In genomic region chr11:104795511-104796213, GRCh38 we compare ENCODE assay signal across 31 cellular contexts.
"Had no signal": no experiment of that assay in that cellular context is flagged by ENCODE, and none has a peak within 500 bp of the region (broad histone marks: within the 10 kb centered on the region; RNA-seq: fewer than 3 reads in every experiment).

No MANE protein-coding gene starts in this region.

- DNase-seq: activated CD4-positive, alpha-beta memory T cell treated with anti-CD3 and anti-CD28 coated beads for 36 hours; activated CD4-positive, alpha-beta T cell treated with anti-CD3 and anti-CD28 coated beads for 36 hours; activated CD4-positive, alpha-beta T cell treated with anti-CD3 and anti-CD28 coated beads, Interleukin-2, amount 10 ng/mL, durations not matched to agents 24 days and 14 days; activated CD4-positive, CD25-positive, alpha-beta regulatory T cell; activated CD4-positive, CD25-positive, alpha-beta regulatory T cell treated with anti-CD3 and anti-CD28 coated beads, Interleukin-2, amount 50 U/mL, for 72 hours; activated CD8-positive, alpha-beta memory T cell treated with anti-CD3 and anti-CD28 coated beads, Interleukin-2, amount 10 ng/mL, durations not matched to agents 7 days and 5 days; activated CD8-positive, alpha-beta memory T cell treated with anti-CD3 and anti-CD28 coated beads, Interleukin-2, amount 50 U/mL, for 4 hours; activated CD8-positive, alpha-beta T cell treated with anti-CD3 and anti-CD28 coated beads, Interleukin-2, amount 10 ng/mL, durations not matched to agents 7 days and 5 days; activated effector memory CD4-positive, alpha-beta T cell treated with anti-CD3 and anti-CD28 coated beads, Interleukin-2, amount 50 U/mL, for 16 hours; activated naive CD4-positive, alpha-beta T cell treated with anti-CD3 and anti-CD28 coated beads for 36 hours; activated naive CD8-positive, alpha-beta T cell treated with anti-CD3 and anti-CD28 coated beads for 36 hours; activated naive CD8-positive, alpha-beta T cell treated with anti-CD3 and anti-CD28 coated beads, Interleukin-2, amount 50 U/mL, for 24 hours; activated T-cell treated with anti-CD3 and anti-CD28 coated beads, Interleukin-2, amount 50 U/mL, for 1 hour; activated T-cell treated with anti-CD3 and anti-CD28 coated beads, Interleukin-2, amount 50 U/mL, for 48 hours; adrenal gland; amygdala; aorta; body of pancreas; cerebellar nuclear complex; dorsolateral prefrontal cortex; effector memory CD4-positive, alpha-beta T cell; endodermal cell; foreskin fibroblast; heart left ventricle; T-helper 2 cell had no signal

- H3K4me1 ChIP-seq: body of pancreas had no signal

- H3K9me3 Mint-ChIP-seq: activated naive CD4-positive, alpha-beta T cell treated with anti-CD3 and anti-CD28 coated beads, Interleukin-2, amount 50 U/mL, for 24 hours; dendritic cell treated with granulocyte-macrophage colony-stimulating factor and Interleukin-4, amounts not matched to agents 40 ng/mL and 50 ng/mL, for 4 days had no signal

- H3K27me3 ChIP-seq: adrenal gland, body of pancreas, dorsolateral prefrontal cortex, heart left ventricle had no signal

- H3K4me3 ChIP-seq: adrenal gland, body of pancreas, coronary artery, dorsolateral prefrontal cortex, heart left ventricle had no signal

- ATAC-seq: activated CD4-positive, alpha-beta T cell treated with anti-CD3 and anti-CD28 coated beads for 36 hours; activated CD8-positive, alpha-beta memory T cell treated with anti-CD3 and anti-CD28 coated beads, Interleukin-2, amount 10 ng/mL, durations not matched to agents 7 days and 5 days; activated CD8-positive, alpha-beta T cell treated with anti-CD3 and anti-CD28 coated beads, Interleukin-2, amount 10 ng/mL, durations not matched to agents 7 days and 5 days; activated naive CD8-positive, alpha-beta T cell treated with anti-CD3 and anti-CD28 coated beads, Interleukin-2, amount 50 U/mL, for 24 hours; body of pancreas; esophagus mucosa; heart left ventricle had no signal

- H3K27me3 Mint-ChIP-seq: activated CD4-positive, alpha-beta memory T cell treated with anti-CD3 and anti-CD28 coated beads for 36 hours; activated CD4-positive, alpha-beta T cell treated with anti-CD3 and anti-CD28 coated beads for 36 hours; activated CD4-positive, alpha-beta T cell treated with anti-CD3 and anti-CD28 coated beads, Interleukin-2, amount 10 ng/mL, durations not matched to agents 24 days and 14 days; activated CD8-positive, alpha-beta memory T cell treated with anti-CD3 and anti-CD28 coated beads, Interleukin-2, amount 10 ng/mL, durations not matched to agents 7 days and 5 days; activated naive CD4-positive, alpha-beta T cell treated with anti-CD3 and anti-CD28 coated beads, Interleukin-2, amount 50 U/mL, for 24 hours; activated naive CD8-positive, alpha-beta T cell treated with anti-CD3 and anti-CD28 coated beads for 36 hours; activated naive CD8-positive, alpha-beta T cell treated with anti-CD3 and anti-CD28 coated beads, Interleukin-2, amount 50 U/mL, for 24 hours; dendritic cell treated with granulocyte-macrophage colony-stimulating factor and Interleukin-4, amounts not matched to agents 40 ng/mL and 50 ng/mL, for 4 days had no signal

- H3K4me3 Mint-ChIP-seq: activated CD4-positive, alpha-beta memory T cell treated with anti-CD3 and anti-CD28 coated beads for 36 hours; activated CD4-positive, alpha-beta T cell treated with anti-CD3 and anti-CD28 coated beads for 36 hours; activated CD4-positive, alpha-beta T cell treated with anti-CD3 and anti-CD28 coated beads, Interleukin-2, amount 10 ng/mL, durations not matched to agents 24 days and 14 days; activated CD8-positive, alpha-beta memory T cell treated with anti-CD3 and anti-CD28 coated beads, Interleukin-2, amount 10 ng/mL, durations not matched to agents 7 days and 5 days; activated CD8-positive, alpha-beta T cell treated with anti-CD3 and anti-CD28 coated beads, Interleukin-2, amount 10 ng/mL, durations not matched to agents 7 days and 5 days; activated naive CD4-positive, alpha-beta T cell treated with anti-CD3 and anti-CD28 coated beads for 36 hours; activated naive CD4-positive, alpha-beta T cell treated with anti-CD3 and anti-CD28 coated beads, Interleukin-2, amount 50 U/mL, for 24 hours; activated naive CD8-positive, alpha-beta T cell treated with anti-CD3 and anti-CD28 coated beads for 36 hours; activated naive CD8-positive, alpha-beta T cell treated with anti-CD3 and anti-CD28 coated beads, Interleukin-2, amount 50 U/mL, for 24 hours; activated T-helper 1 cell treated with anti-CD3 and anti-CD28 coated beads, Interleukin-12 subunit alpha, Interleukin-12 subunit beta, Interleukin-2, Interleukin-4 antibody, amounts not matched to agents 30 ng/mL and 10 ng/mL and 1 ng/mL, durations not matched to agents 14 hours and 24 hours and 36 hours; dendritic cell treated with granulocyte-macrophage colony-stimulating factor and Interleukin-4, amounts not matched to agents 40 ng/mL and 50 ng/mL, for 4 days; endodermal cell had no signal

- H3K27ac ChIP-seq: adrenal gland, body of pancreas, coronary artery, dorsolateral prefrontal cortex, heart left ventricle had no signal

- H3K36me3 Mint-ChIP-seq: activated naive CD4-positive, alpha-beta T cell treated with anti-CD3 and anti-CD28 coated beads, Interleukin-2, amount 50 U/mL, for 24 hours had no signal

- H3K36me3 ChIP-seq: adrenal gland, heart left ventricle had no signal

- H3K27ac Mint-ChIP-seq: activated CD4-positive, alpha-beta memory T cell treated with anti-CD3 and anti-CD28 coated beads for 36 hours; activated CD4-positive, alpha-beta T cell treated with anti-CD3 and anti-CD28 coated beads for 36 hours; activated CD4-positive, alpha-beta T cell treated with anti-CD3 and anti-CD28 coated beads, Interleukin-2, amount 10 ng/mL, durations not matched to agents 24 days and 14 days; activated CD8-positive, alpha-beta memory T cell treated with anti-CD3 and anti-CD28 coated beads, Interleukin-2, amount 10 ng/mL, durations not matched to agents 7 days and 5 days; activated CD8-positive, alpha-beta T cell treated with anti-CD3 and anti-CD28 coated beads, Interleukin-2, amount 10 ng/mL, durations not matched to agents 7 days and 5 days; activated naive CD4-positive, alpha-beta T cell treated with anti-CD3 and anti-CD28 coated beads for 36 hours; activated naive CD4-positive, alpha-beta T cell treated with anti-CD3 and anti-CD28 coated beads, Interleukin-2, amount 50 U/mL, for 24 hours; activated naive CD8-positive, alpha-beta T cell treated with anti-CD3 and anti-CD28 coated beads for 36 hours; activated naive CD8-positive, alpha-beta T cell treated with anti-CD3 and anti-CD28 coated beads, Interleukin-2, amount 50 U/mL, for 24 hours; activated T-helper 1 cell treated with anti-CD3 and anti-CD28 coated beads, Interleukin-12 subunit alpha, Interleukin-12 subunit beta, Interleukin-2, Interleukin-4 antibody, amounts not matched to agents 30 ng/mL and 10 ng/mL and 1 ng/mL, durations not matched to agents 14 hours and 24 hours and 36 hours; activated T-helper 2 cell treated with anti-CD3 and anti-CD28 coated beads, Interferon-gamma antibody, Interleukin-2, Interleukin-4, amounts not matched to agents 10 μg/mL and 5 μg/mL and 100 μg/mL, durations not matched to agents 14 hours and 24 hours and 36 hours; dendritic cell treated with granulocyte-macrophage colony-stimulating factor and Interleukin-4, amounts not matched to agents 40 ng/mL and 50 ng/mL, for 4 days; endodermal cell had no signal

- H3K9me3 ChIP-seq: adrenal gland, body of pancreas had no signal
